Comparison of ENCODE assay signal across 8 cellular contexts in genomic region chr1:204363335-204364114, GRCh38. TPM values are rescaled to one million over a fixed set of nuclear protein-coding genes. Genes with fewer than 3 reads are reported as not detected.
DNase-seq lines count a peak whose midpoint lies in the region; ATAC-seq and TF ChIP-seq lines count a peak whose summit lies in the region.

No MANE protein-coding gene starts in this region.

- H3K4me3 ChIP-seq in fibroblast of pulmonary artery (replicated peaks; ENCODE audit: low read depth, low read length), result peak overlapping the region; percentile 50

- H3K36me3 Mint-ChIP-seq in natural killer cell treated with Interleukin-12 subunit alpha and Interleukin-12 subunit beta and Interleukin-15 and Interleukin-18, amount 100 ng/mL, for 72 hours, result no peaks in the 10 kb centered on the region
- H3K36me3 Mint-ChIP-seq in stimulated activated naive B cell treated with anti-CD40 and anti-IgM and Interleukin-4, amounts not matched to agents 10 μg/mL and 1 μg/mL and 100 μg/mL, for 72 hours, result no peaks in the 10 kb centered on the region

- peak; percentile 73 for DNase-seq in activated gamma-delta T cell treated with Interleukin-2 at 50 U/mL for 16 hours
- no peak for DNase-seq in activated gamma-delta T cell (lab: John Stamatoyannopoulos, UW)
- peak; percentile 80 for DNase-seq in KG1 (lab: John Stamatoyannopoulos, UW)
- DNase-seq in RKO (ENCODE audit: low spot score), result peak; percentile 70
- DNase-seq in activated T-helper 1 cell treated with anti-CD3 and anti-CD28 coated beads, Interleukin-2, amount 50 U/mL, for 16 hours (ENCODE audit: low read depth in 1 of 2, low spot score in 1 of 2), result peak; percentile 42 to 56
- peak; percentile 82 for DNase-seq in fibroblast of pulmonary artery (ENCODE audit: low read depth)
- DNase-seq in natural killer cell treated with Interleukin-12 subunit alpha and Interleukin-12 subunit beta and Interleukin-15 and Interleukin-18, amount 100 ng/mL, for 72 hours (ENCODE audit: low spot score), result peak; percentile 81
- DNase-seq in stimulated activated naive B cell treated with anti-CD40 and anti-IgM and Interleukin-4, amounts not matched to agents 10 μg/mL and 1 μg/mL and 100 μg/mL, for 72 hours, result peak; percentile 73

- TF ChIP-seq CTCF in fibroblast of pulmonary artery (IDR thresholded peaks at IDR 0.05; ENCODE audit: low read length, missing control alignments), result peak; percentile 92

- H3K9me3 Mint-ChIP-seq in natural killer cell treated with Interleukin-12 subunit alpha and Interleukin-12 subunit beta and Interleukin-15 and Interleukin-18, amount 100 ng/mL, for 72 hours, result no peaks in the 10 kb centered on the region
- no peaks in the 10 kb centered on the region for H3K9me3 Mint-ChIP-seq in stimulated activated naive B cell treated with anti-CD40 and anti-IgM and Interleukin-4, amounts not matched to agents 10 μg/mL and 1 μg/mL and 100 μg/mL, for 72 hours

- peaks cover 7 to 14% of the 10 kb centered on the region in 2 donors for H3K4me1 Mint-ChIP-seq in natural killer cell treated with Interleukin-12 subunit alpha and Interleukin-12 subunit beta and Interleukin-15 and Interleukin-18, amount 100 ng/mL, for 72 hours (ENCODE audit: low read depth in 2 of 2)
- H3K4me1 Mint-ChIP-seq in stimulated activated naive B cell treated with anti-CD40 and anti-IgM and Interleukin-4, amounts not matched to agents 10 μg/mL and 1 μg/mL and 100 μg/mL, for 72 hours, result peaks cover 25 to 29% of the 10 kb centered on the region in 2 donors

- H3K4me3 Mint-ChIP-seq in natural killer cell treated with Interleukin-12 subunit alpha and Interleukin-12 subunit beta and Interleukin-15 and Interleukin-18, amount 100 ng/mL, for 72 hours, result peak overlapping the region; percentile 61
- H3K4me3 Mint-ChIP-seq in stimulated activated naive B cell treated with anti-CD40 and anti-IgM and Interleukin-4, amounts not matched to agents 10 μg/mL and 1 μg/mL and 100 μg/mL, for 72 hours, result peak overlapping the region; percentile 66 to 80

- peaks cover 15 to 16% of the 10 kb centered on the region in 2 donors for H3K27me3 Mint-ChIP-seq in natural killer cell treated with Interleukin-12 subunit alpha and Interleukin-12 subunit beta and Interleukin-15 and Interleukin-18, amount 100 ng/mL, for 72 hours
- peaks cover 43 to 52% of the 10 kb centered on the region in 2 donors for H3K27me3 Mint-ChIP-seq in stimulated activated naive B cell treated with anti-CD40 and anti-IgM and Interleukin-4, amounts not matched to agents 10 μg/mL and 1 μg/mL and 100 μg/mL, for 72 hours

- peak; percentile 84 for ATAC-seq in natural killer cell treated with Interleukin-12 subunit alpha and Interleukin-12 subunit beta and Interleukin-15 and Interleukin-18, amount 100 ng/mL, for 72 hours
- ATAC-seq in stimulated activated naive B cell treated with anti-CD40 and anti-IgM and Interleukin-4, amounts not matched to agents 10 μg/mL and 1 μg/mL and 100 μg/mL, for 72 hours (replicated peaks), result peak; percentile 75 to 80

- H3K27ac Mint-ChIP-seq in natural killer cell treated with Interleukin-12 subunit alpha and Interleukin-12 subunit beta and Interleukin-15 and Interleukin-18, amount 100 ng/mL, for 72 hours, result peak overlapping the region in 1 of 2 donors; percentile 8
- peak overlapping the region; percentile 26 for H3K27ac Mint-ChIP-seq in stimulated activated naive B cell treated with anti-CD40 and anti-IgM and Interleukin-4, amounts not matched to agents 10 μg/mL and 1 μg/mL and 100 μg/mL, for 72 hours

RNA-seq across cellular contexts. Expression of gene PLEKHA6, which starts 3.8 kb away (rescaled TPM):
- total RNA-seq in natural killer cell treated with Interleukin-12 subunit alpha and Interleukin-12 subunit beta and Interleukin-15 and Interleukin-18, amount 100 ng/mL, for 72 hours, result under 1 TPM; 0.17 to 0.89 TPM

RNA-seq across cellular contexts. Expression of gene PPP1R15B, which starts 48.1 kb away (rescaled TPM):
- 10 to 100 TPM; 93.1 to 98.6 TPM for total RNA-seq in natural killer cell treated with Interleukin-12 subunit alpha and Interleukin-12 subunit beta and Interleukin-15 and Interleukin-18, amount 100 ng/mL, for 72 hours
